In the genomic region with DNA sequence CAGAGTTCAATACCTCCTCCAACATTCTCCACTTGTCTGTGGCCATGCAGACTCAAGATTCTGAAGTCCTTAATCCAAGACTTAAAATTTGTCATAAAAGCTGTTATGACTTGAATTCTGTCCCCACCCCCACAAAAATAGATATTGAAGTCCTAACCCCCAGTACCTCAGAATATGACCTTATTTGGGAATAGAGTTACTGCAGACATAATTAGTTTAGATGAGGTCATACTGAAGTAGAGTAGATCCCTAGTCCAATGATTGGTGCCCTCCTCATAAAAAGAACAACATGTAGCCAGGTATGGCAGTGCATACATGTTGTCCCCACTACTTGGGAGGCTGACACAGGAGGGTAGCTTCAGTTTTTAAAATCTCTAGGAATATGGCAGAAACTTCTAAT, we compare ENCODE assay signal across 33 cellular contexts.
"Had no signal": no experiment of that assay in that cellular context is flagged by ENCODE, and none has a peak within 500 bp of the region (broad histone marks: within the 10 kb centered on the region; RNA-seq: fewer than 3 reads in every experiment).

No MANE protein-coding gene starts in this region.

- H3K27me3 ChIP-seq: adrenal gland, brain microvascular endothelial cell, breast epithelium had no signal

- H3K27me3 Mint-ChIP-seq: activated B cell treated with CpG ODN at 0.5 μM for 24 hours; activated CD4-positive, alpha-beta memory T cell treated with anti-CD3 and anti-CD28 coated beads for 36 hours; activated CD4-positive, alpha-beta T cell treated with anti-CD3 and anti-CD28 coated beads, Interleukin-2, amount 10 ng/mL, durations not matched to agents 24 days and 14 days; activated CD8-positive, alpha-beta T cell treated with anti-CD3 and anti-CD28 coated beads for 36 hours; activated naive CD8-positive, alpha-beta T cell treated with anti-CD3 and anti-CD28 coated beads for 36 hours; activated T-helper 17 cell treated with anti-CD3 and anti-CD28 coated beads, Interleukin-2, amount 50 U/mL, for 72 hours; T-cell; T-helper 17 cell had no signal

- DNase-seq: activated B cell treated with CpG ODN at 0.5 μM for 24 hours; activated CD4-positive, alpha-beta memory T cell treated with anti-CD3 and anti-CD28 coated beads for 36 hours; activated CD4-positive, alpha-beta T cell treated with anti-CD3 and anti-CD28 coated beads for 4 hours; activated CD4-positive, alpha-beta T cell treated with anti-CD3 and anti-CD28 coated beads, Interleukin-2, amount 10 ng/mL, durations not matched to agents 24 days and 14 days; activated CD4-positive, alpha-beta T cell treated with anti-CD3 and anti-CD28 coated beads, Interleukin-2, amount 50 U/mL, for 1 hour; activated CD4-positive, alpha-beta T cell treated with anti-CD3 and anti-CD28 coated beads, Interleukin-2, amount 50 U/mL, for 4 hours; activated CD4-positive, CD25-positive, alpha-beta regulatory T cell treated with anti-CD3 and anti-CD28 coated beads, Interleukin-2, amount 50 U/mL, for 72 hours; activated CD8-positive, alpha-beta memory T cell treated with anti-CD3 and anti-CD28 coated beads, Interleukin-2, amount 50 U/mL, for 4 hours; activated CD8-positive, alpha-beta T cell treated with anti-CD3 and anti-CD28 coated beads for 36 hours; activated effector memory CD4-positive, alpha-beta T cell treated with anti-CD3 and anti-CD28 coated beads, Interleukin-2, amount 50 U/mL, for 16 hours; activated gamma-delta T cell treated with Interleukin-2 at 50 U/mL for 16 hours; activated naive CD4-positive, alpha-beta T cell; activated naive CD4-positive, alpha-beta T cell treated with anti-CD3 and anti-CD28 coated beads for 36 hours; activated naive CD4-positive, alpha-beta T cell treated with anti-CD3 and anti-CD28 coated beads, Interleukin-2, amount 50 U/mL, for 16 hours; activated naive CD8-positive, alpha-beta T cell treated with anti-CD3 and anti-CD28 coated beads for 36 hours; activated T-cell treated with anti-CD3 and anti-CD28 coated beads for 4 hours; activated T-cell treated with anti-CD3 and anti-CD28 coated beads, Interleukin-2, amount 50 U/mL, for 1 hour; activated T-cell treated with anti-CD3 and anti-CD28 coated beads, Interleukin-2, amount 50 U/mL, for 4 hours; activated T-cell treated with anti-CD3 and anti-CD28 coated beads, Interleukin-2, amount 50 U/mL, for 72 hours; adrenal gland; amniotic stem cell; aorta; brain microvascular endothelial cell; central memory CD4-positive, alpha-beta T cell; T-cell; T-helper 17 cell; T-helper 9 cell had no signal

- H3K9me3 Mint-ChIP-seq: activated B cell treated with CpG ODN at 0.5 μM for 24 hours; activated CD4-positive, alpha-beta memory T cell treated with anti-CD3 and anti-CD28 coated beads for 36 hours; activated CD4-positive, alpha-beta T cell treated with anti-CD3 and anti-CD28 coated beads, Interleukin-2, amount 10 ng/mL, durations not matched to agents 24 days and 14 days; activated CD8-positive, alpha-beta T cell treated with anti-CD3 and anti-CD28 coated beads for 36 hours; activated naive CD4-positive, alpha-beta T cell treated with anti-CD3 and anti-CD28 coated beads for 36 hours; activated naive CD4-positive, alpha-beta T cell treated with anti-CD3 and anti-CD28 coated beads, Interleukin-2, amount 50 U/mL, for 72 hours; activated naive CD8-positive, alpha-beta T cell treated with anti-CD3 and anti-CD28 coated beads for 36 hours; activated T-cell treated with anti-CD3 and anti-CD28 coated beads, Interleukin-2, amount 50 U/mL, for 4 hours; activated T-cell treated with anti-CD3 and anti-CD28 coated beads, Interleukin-2, amount 50 U/mL, for 72 hours; activated T-helper 1 cell treated with anti-CD3 and anti-CD28 coated beads, Interleukin-12 subunit alpha, Interleukin-12 subunit beta, Interleukin-2, Interleukin-4 antibody, amounts not matched to agents 30 ng/mL and 10 ng/mL and 1 ng/mL, durations not matched to agents 14 hours and 24 hours and 36 hours; activated T-helper 17 cell treated with anti-CD3 and anti-CD28 coated beads, Interleukin-2, amount 50 U/mL, for 72 hours; T-cell had no signal

- H3K36me3 ChIP-seq: breast epithelium had no signal

- H3K4me3 Mint-ChIP-seq: activated B cell treated with CpG ODN at 0.5 μM for 24 hours; activated CD4-positive, alpha-beta memory T cell treated with anti-CD3 and anti-CD28 coated beads for 36 hours; activated CD4-positive, alpha-beta T cell treated with anti-CD3 and anti-CD28 coated beads, Interleukin-2, amount 10 ng/mL, durations not matched to agents 24 days and 14 days; activated CD8-positive, alpha-beta T cell treated with anti-CD3 and anti-CD28 coated beads for 36 hours; activated naive CD4-positive, alpha-beta T cell treated with anti-CD3 and anti-CD28 coated beads for 36 hours; activated naive CD8-positive, alpha-beta T cell treated with anti-CD3 and anti-CD28 coated beads for 36 hours; activated T-cell treated with anti-CD3 and anti-CD28 coated beads, Interleukin-2, amount 50 U/mL, for 4 hours; activated T-cell treated with anti-CD3 and anti-CD28 coated beads, Interleukin-2, amount 50 U/mL, for 72 hours; activated T-helper 1 cell treated with anti-CD3 and anti-CD28 coated beads, Interleukin-12 subunit alpha, Interleukin-12 subunit beta, Interleukin-2, Interleukin-4 antibody, amounts not matched to agents 30 ng/mL and 10 ng/mL and 1 ng/mL, durations not matched to agents 14 hours and 24 hours and 36 hours; activated T-helper 17 cell treated with anti-CD3 and anti-CD28 coated beads, Interleukin-2, amount 50 U/mL, for 72 hours; T-cell; T-helper 17 cell had no signal

- FAIRE-seq: TTC549 had no signal

- ATAC-seq: activated CD8-positive, alpha-beta T cell treated with anti-CD3 and anti-CD28 coated beads for 36 hours; activated naive CD4-positive, alpha-beta T cell treated with anti-CD3 and anti-CD28 coated beads, Interleukin-2, amount 50 U/mL, for 72 hours; activated T-cell treated with anti-CD3 and anti-CD28 coated beads, Interleukin-2, amount 50 U/mL, for 4 hours; activated T-cell treated with anti-CD3 and anti-CD28 coated beads, Interleukin-2, amount 50 U/mL, for 72 hours; activated T-helper 17 cell treated with anti-CD3 and anti-CD28 coated beads, Interleukin-2, amount 50 U/mL, for 72 hours; T-cell; T-helper 17 cell had no signal

- H3K4me3 ChIP-seq: adrenal gland, breast epithelium had no signal

- H3K27ac Mint-ChIP-seq: activated B cell treated with CpG ODN at 0.5 μM for 24 hours; activated CD4-positive, alpha-beta memory T cell treated with anti-CD3 and anti-CD28 coated beads for 36 hours; activated CD4-positive, alpha-beta T cell treated with anti-CD3 and anti-CD28 coated beads, Interleukin-2, amount 10 ng/mL, durations not matched to agents 24 days and 14 days; activated CD8-positive, alpha-beta T cell treated with anti-CD3 and anti-CD28 coated beads for 36 hours; activated naive CD4-positive, alpha-beta T cell treated with anti-CD3 and anti-CD28 coated beads for 36 hours; activated naive CD4-positive, alpha-beta T cell treated with anti-CD3 and anti-CD28 coated beads, Interleukin-2, amount 50 U/mL, for 72 hours; activated naive CD8-positive, alpha-beta T cell treated with anti-CD3 and anti-CD28 coated beads for 36 hours; activated T-cell treated with anti-CD3 and anti-CD28 coated beads, Interleukin-2, amount 50 U/mL, for 72 hours; activated T-helper 1 cell treated with anti-CD3 and anti-CD28 coated beads, Interleukin-12 subunit alpha, Interleukin-12 subunit beta, Interleukin-2, Interleukin-4 antibody, amounts not matched to agents 30 ng/mL and 10 ng/mL and 1 ng/mL, durations not matched to agents 14 hours and 24 hours and 36 hours; activated T-helper 17 cell treated with anti-CD3 and anti-CD28 coated beads, Interleukin-2, amount 50 U/mL, for 72 hours; T-cell; T-helper 17 cell had no signal

- H3K4me1 Mint-ChIP-seq: activated B cell treated with CpG ODN at 0.5 μM for 24 hours; activated T-helper 17 cell treated with anti-CD3 and anti-CD28 coated beads, Interleukin-2, amount 50 U/mL, for 72 hours had no signal

- H3K4me1 ChIP-seq: adrenal gland, breast epithelium had no signal

- H3K27ac ChIP-seq: adrenal gland, brain microvascular endothelial cell, breast epithelium, VCaP had no signal

- H3K9me3 ChIP-seq: adrenal gland, breast epithelium had no signal
